In genomic region chr11:133833101-133833898, GRCh38 we compare ENCODE assay signal across 17 cellular contexts. TPM values are rescaled to one million over a fixed set of nuclear protein-coding genes. Genes with fewer than 3 reads are reported as not detected.
DNase-seq lines count a peak whose midpoint lies in the region; ATAC-seq and TF ChIP-seq lines count a peak whose summit lies in the region.
"Had no signal": no experiment of that assay in that cellular context is flagged by ENCODE, and none has a peak within 500 bp of the region (broad histone marks: within the 10 kb centered on the region; RNA-seq: fewer than 3 reads in every experiment).

No MANE protein-coding gene starts in this region.

- intact Hi-C loops in activated CD4-positive, alpha-beta T cell treated with anti-CD3 and anti-CD28 coated beads for 36 hours (cut with DNase I, micrococcal nuclease) = no loop called here
- intact Hi-C loops in sciatic nerve (cut with DNase I) (no loop called here), body of pancreas (cut with DNase I) (loop anchor here (10.0 kb wide), 2 partner anchors 698 to 748 kb away; no protein-coding TSS in a partner anchor)

- peaks cover 11% of the 10 kb centered on the region for H3K4me1 Mint-ChIP-seq in activated CD4-positive, alpha-beta T cell treated with anti-CD3 and anti-CD28 coated beads for 36 hours
- H3K4me1 Mint-ChIP-seq in activated naive CD8-positive, alpha-beta T cell treated with anti-CD3 and anti-CD28 coated beads for 36 hours = peaks cover 4% of the 10 kb centered on the region
- H3K4me1 Mint-ChIP-seq in activated naive CD4-positive, alpha-beta T cell treated with anti-CD3 and anti-CD28 coated beads, Interleukin-2, amount 10 ng/mL, durations not matched to agents 7 days and 5 days = peaks cover 12% of the 10 kb centered on the region

- H3K4me3 Mint-ChIP-seq in activated CD4-positive, alpha-beta T cell treated with anti-CD3 and anti-CD28 coated beads for 36 hours = no peak overlapping the region
- no peak overlapping the region for H3K4me3 Mint-ChIP-seq in activated naive CD8-positive, alpha-beta T cell treated with anti-CD3 and anti-CD28 coated beads for 36 hours
- no peak overlapping the region for H3K4me3 Mint-ChIP-seq in activated naive CD4-positive, alpha-beta T cell treated with anti-CD3 and anti-CD28 coated beads, Interleukin-2, amount 10 ng/mL, durations not matched to agents 7 days and 5 days
- H3K4me3 Mint-ChIP-seq: nephron had no signal

- H3K36me3 ChIP-seq in body of pancreas (replicated peaks in 1 of 2; ENCODE audit: insufficient read depth in 1 of 2, low read depth in 2 of 2) = no peaks in the 10 kb centered on the region
- H3K36me3 ChIP-seq: SJSA1 had no signal

- no peaks in the 10 kb centered on the region for H3K27me3 ChIP-seq in body of pancreas
- H3K27me3 ChIP-seq: SJSA1 had no signal

- peaks cover 2% of the 10 kb centered on the region for H3K9me3 Mint-ChIP-seq in activated CD4-positive, alpha-beta T cell treated with anti-CD3 and anti-CD28 coated beads for 36 hours (ENCODE audit: low read depth)
- peaks cover 2% of the 10 kb centered on the region for H3K9me3 Mint-ChIP-seq in activated naive CD8-positive, alpha-beta T cell treated with anti-CD3 and anti-CD28 coated beads for 36 hours
- H3K9me3 Mint-ChIP-seq in activated naive CD4-positive, alpha-beta T cell treated with anti-CD3 and anti-CD28 coated beads, Interleukin-2, amount 10 ng/mL, durations not matched to agents 7 days and 5 days = peaks cover 4% of the 10 kb centered on the region

- DNase-seq in activated CD4-positive, alpha-beta T cell treated with anti-CD3 and anti-CD28 coated beads for 36 hours = peak; percentile 34
- DNase-seq in activated CD4-positive, alpha-beta T cell treated with anti-CD3 and anti-CD28 coated beads, Interleukin-2, amount 50 U/mL, for 1 hour = no peak
- peak; percentile 3 for DNase-seq in DMS53 treated with DMSO at 0.1 percent for 48 hours (lab: John Stamatoyannopoulos, UW; ENCODE audit: unreplicated experiment)
- peak; percentile 8 for DNase-seq in activated naive CD8-positive, alpha-beta T cell treated with anti-CD3 and anti-CD28 coated beads for 36 hours
- peak; percentile 74 for DNase-seq in sciatic nerve (ENCODE audit: low spot score)
- no peak for DNase-seq in cerebellar nuclear complex (lab: John Stamatoyannopoulos, UW)
- no peak for DNase-seq in body of pancreas
- DNase-seq in activated naive CD4-positive, alpha-beta T cell treated with anti-CD3 and anti-CD28 coated beads, Interleukin-2, amount 10 ng/mL, durations not matched to agents 7 days and 5 days = no peak
- DNase-seq: activated CD4-positive, alpha-beta T cell treated with anti-CD3 and anti-CD28 coated beads for 1 hour; activated naive CD4-positive, alpha-beta T cell treated with anti-CD3 and anti-CD28 coated beads, Interleukin-2, amount 50 U/mL, for 16 hours; mesenchymal stem cell; MV-4-11; NCI-H2107; T1000 had no signal

- H3K27me3 Mint-ChIP-seq in activated CD4-positive, alpha-beta T cell treated with anti-CD3 and anti-CD28 coated beads for 36 hours = peaks cover 10% of the 10 kb centered on the region
- peaks cover 34% of the 10 kb centered on the region for H3K27me3 Mint-ChIP-seq in activated naive CD8-positive, alpha-beta T cell treated with anti-CD3 and anti-CD28 coated beads for 36 hours
- H3K27me3 Mint-ChIP-seq in activated naive CD4-positive, alpha-beta T cell treated with anti-CD3 and anti-CD28 coated beads, Interleukin-2, amount 10 ng/mL, durations not matched to agents 7 days and 5 days = peaks cover 13% of the 10 kb centered on the region

- H3K9me3 ChIP-seq in body of pancreas = peaks cover 0 to 7% (median 0%) of the 10 kb centered on the region in 3 donors
- H3K9me3 ChIP-seq: SJSA1 had no signal

- whole genome bisulfite sequencing in body of pancreas, 2 donors = 81 to 83% methylated on average over 39 to 46 of the region's 78 CpGs

- ATAC-seq in activated CD4-positive, alpha-beta T cell treated with anti-CD3 and anti-CD28 coated beads for 36 hours = no peak
- ATAC-seq in sciatic nerve (peak; percentile 62), body of pancreas (no peak)

- H3K27ac Mint-ChIP-seq in activated CD4-positive, alpha-beta T cell treated with anti-CD3 and anti-CD28 coated beads for 36 hours = no peak overlapping the region
- no peak overlapping the region for H3K27ac Mint-ChIP-seq in activated naive CD8-positive, alpha-beta T cell treated with anti-CD3 and anti-CD28 coated beads for 36 hours
- H3K27ac Mint-ChIP-seq in activated naive CD4-positive, alpha-beta T cell treated with anti-CD3 and anti-CD28 coated beads, Interleukin-2, amount 10 ng/mL, durations not matched to agents 7 days and 5 days = no peak overlapping the region
- H3K27ac Mint-ChIP-seq: nephron had no signal

- no peaks in the 10 kb centered on the region for H3K4me1 ChIP-seq in body of pancreas
- H3K4me1 ChIP-seq: SJSA1 had no signal

- no peak for TF ChIP-seq CTCF in body of pancreas (IDR thresholded peaks at IDR 0.05)

- POLR2A ChIA-PET in activated CD4-positive, alpha-beta T cell treated with anti-CD3 and anti-CD28 coated beads for 36 hours (lab: Charles Lee) = no interaction called here

- H3K27ac ChIP-seq in body of pancreas = no peak overlapping the region
- H3K27ac ChIP-seq: SJSA1 had no signal

- no peaks in the 10 kb centered on the region for H3K36me3 Mint-ChIP-seq in activated CD4-positive, alpha-beta T cell treated with anti-CD3 and anti-CD28 coated beads for 36 hours (ENCODE audit: low read depth)
- no peaks in the 10 kb centered on the region for H3K36me3 Mint-ChIP-seq in activated naive CD8-positive, alpha-beta T cell treated with anti-CD3 and anti-CD28 coated beads for 36 hours
- H3K36me3 Mint-ChIP-seq in activated naive CD4-positive, alpha-beta T cell treated with anti-CD3 and anti-CD28 coated beads, Interleukin-2, amount 10 ng/mL, durations not matched to agents 7 days and 5 days = peaks cover 2% of the 10 kb centered on the region

- no peak for TF ChIP-seq POLR2A in body of pancreas (IDR thresholded peaks at IDR 0.05)

- CTCF ChIA-PET in activated CD4-positive, alpha-beta T cell treated with anti-CD3 and anti-CD28 coated beads for 36 hours (lab: Charles Lee) = interaction anchor here (0.8 kb wide), 1 partner anchor 754 kb away, joined by 3 read pairs; no protein-coding TSS in a partner anchor
- CTCF ChIA-PET in activated naive CD4-positive, alpha-beta T cell treated with anti-CD3 and anti-CD28 coated beads, Interleukin-2, amount 10 ng/mL, durations not matched to agents 7 days and 5 days (lab: Charles Lee) = interaction anchor here (1.4 to 3.8 kb wide), 4 partner anchors 12 to 754 kb away, joined by 3 to 46 read pairs (median 20); no protein-coding TSS in a partner anchor

- no peak overlapping the region for H3K4me3 ChIP-seq in body of pancreas
- H3K4me3 ChIP-seq: SJSA1 had no signal

RNA-seq across cellular contexts. Expression of gene SPATA19, which starts 12.0 kb away (rescaled TPM):
- total RNA-seq in activated CD4-positive, alpha-beta T cell treated with anti-CD3 and anti-CD28 coated beads for 36 hours = not detected
- not detected for total RNA-seq in activated naive CD8-positive, alpha-beta T cell treated with anti-CD3 and anti-CD28 coated beads for 36 hours
- not detected for total RNA-seq in sciatic nerve
- not detected for total RNA-seq in body of pancreas
- total RNA-seq: pulmonary artery endothelial cell, SJSA1 had no signal

Comparison
In these comparisons a context has a peak if more than half of its experiments do, and no peak if none do; other contexts are left out.
1. DNase-seq: peak in activated CD4-positive, alpha-beta T cell treated with anti-CD3 and anti-CD28 coated beads for 36 hours (single experiment), DMS53 treated with DMSO at 0.1 percent for 48 hours (single experiment), activated naive CD8-positive, alpha-beta T cell treated with anti-CD3 and anti-CD28 coated beads for 36 hours (single experiment) and sciatic nerve (single experiment); none in activated CD4-positive, alpha-beta T cell treated with anti-CD3 and anti-CD28 coated beads, Interleukin-2, amount 50 U/mL, for 1 hour (single experiment), cerebellar nuclear complex (0 of 2), body of pancreas (0 of 4) and activated naive CD4-positive, alpha-beta T cell treated with anti-CD3 and anti-CD28 coated beads, Interleukin-2, amount 10 ng/mL, durations not matched to agents 7 days and 5 days (single experiment).